8 cellular contexts compared by ENCODE assay signal in the genomic region with DNA sequence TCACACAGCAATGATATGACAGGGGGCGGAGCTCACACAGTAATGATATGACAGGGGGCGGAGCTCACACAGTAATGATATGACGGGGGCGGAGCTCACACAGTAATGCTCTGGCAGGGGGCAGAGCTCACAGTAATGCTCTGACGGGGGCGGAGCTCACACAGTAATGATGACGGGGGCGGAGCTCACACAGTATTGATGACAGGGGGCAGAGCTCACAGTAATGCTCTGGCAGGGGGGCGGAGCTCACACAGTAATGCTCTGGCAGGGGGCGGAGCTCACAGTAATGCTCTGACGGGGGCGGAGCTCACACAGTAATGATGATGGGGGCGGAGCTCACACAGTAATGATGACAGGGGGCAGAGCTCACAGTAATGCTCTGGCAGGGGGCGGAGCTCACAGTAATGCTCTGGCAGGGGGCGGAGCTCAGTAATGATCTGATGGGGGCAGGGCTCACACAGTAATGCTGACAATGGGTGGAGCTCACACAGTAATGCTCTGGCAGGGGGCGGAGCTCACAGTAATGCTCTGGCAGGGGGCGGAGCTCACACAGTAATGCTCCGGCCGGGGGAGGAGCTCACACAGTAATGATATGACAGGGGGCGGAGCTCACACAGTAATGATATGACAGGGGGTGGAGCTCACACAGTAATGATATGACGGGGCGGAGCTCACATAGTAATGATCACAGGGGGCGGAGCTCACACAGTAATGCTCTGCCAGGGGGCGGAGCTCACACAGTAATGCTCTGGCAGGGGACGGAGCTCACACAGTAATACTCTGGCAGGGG. TPM values are rescaled to one million over a fixed set of nuclear protein-coding genes. Genes with fewer than 3 reads are reported as not detected.
DNase-seq lines count a peak whose midpoint lies in the region; TF ChIP-seq lines count a peak whose summit lies in the region.
"Not testable (repeated sequence)": the region's sequence is repeated elsewhere in the genome, so short reads cannot be mapped to it uniquely, and the experiment has no call there.

No MANE protein-coding gene starts in this region.

- intact Hi-C loops in mammary epithelial cell (cut with micrococcal nuclease), result loop anchor here (5.0 kb wide), 1 partner anchor 274 kb away; no protein-coding TSS in a partner anchor
- intact Hi-C loops in transverse colon (cut with DNase I; ENCODE audit: low total_unique reads), result not testable (repeated sequence)

- H2AFZ ChIP-seq in mammary epithelial cell (ENCODE audit: low read depth, low read length), result not testable (repeated sequence)

- not testable (repeated sequence) for H3K9ac ChIP-seq in mammary epithelial cell (ENCODE audit: insufficient read depth, low read length)

- not testable (repeated sequence) for H3K4me1 ChIP-seq in mammary epithelial cell (ENCODE audit: insufficient read depth, low read length)
- peaks cover 0 to 18% (median 6%) of the 10 kb centered on the region in 4 donors for H3K4me1 ChIP-seq in transverse colon

- not testable (repeated sequence) for TF ChIP-seq EP300 in transverse colon (IDR thresholded peaks at IDR 0.05; ENCODE audit: low read depth)

- H3K27ac Mint-ChIP-seq in T-helper 2 cell treated with Interferon-gamma antibody and Interleukin-4, amounts not matched to agents 5 μg/mL and 100 μg/mL, for 36 hours, result peak overlapping the region; percentile 80
- H3K27ac Mint-ChIP-seq in immature natural killer cell, result peak overlapping the region in 4 of 6 donors; percentile 58 to 75 (median 63)

- not testable (repeated sequence) for H4K20me1 ChIP-seq in mammary epithelial cell (ENCODE audit: insufficient read depth, low read length)

- not testable (repeated sequence) for H3K27me3 ChIP-seq in mammary epithelial cell (ENCODE audit: insufficient read depth, low read length); transverse colon

- not testable (repeated sequence) for H3K79me2 ChIP-seq in mammary epithelial cell (ENCODE audit: insufficient read depth, low read length)

- not testable (repeated sequence) for BruUV-seq in mammary epithelial cell (replicated peaks; lab: Mats Ljungman, UMichigan)

- 100% methylated on average over 1 of the region's 25 CpGs for WGBS in mammary epithelial cell (ENCODE audit: low coverage, missing lambda C conversion rate)
- WGBS in transverse colon (ENCODE audit: low coverage in 1 of 2), 2 donors, result 70 to 84% methylated on average over 2 to 18 of the region's 25 CpGs

- in situ Hi-C loops in mammary epithelial cell (cut with MboI; ENCODE audit: low sequenced_read_pairs in 2 of 2), result loop anchor here in 1 of 2 donors (25.0 kb wide), 1 partner anchor 274 kb away; no protein-coding TSS in a partner anchor
- in situ Hi-C loops in transverse colon (cut with MboI; ENCODE audit: low pct_ligation_motif_present in 1 of 4, low pct_unique_long_range_greater_than_20kb in 1 of 4, low sequenced_read_pairs in 3 of 4), result not testable (repeated sequence)

- H3K4me3 Mint-ChIP-seq in T-helper 2 cell treated with Interferon-gamma antibody and Interleukin-4, amounts not matched to agents 5 μg/mL and 100 μg/mL, for 36 hours; immature natural killer cell: not testable (repeated sequence)

- H3K9me3 Mint-ChIP-seq in T-helper 2 cell treated with Interferon-gamma antibody and Interleukin-4, amounts not matched to agents 5 μg/mL and 100 μg/mL, for 36 hours; immature natural killer cell: not testable (repeated sequence)

- H3K4me3 ChIP-seq in NB4 (ENCODE audit: low read depth, low read length); mammary epithelial cell (replicated peaks in 1 of 3; ENCODE audit: insufficient read depth in 1 of 3, low read depth in 2 of 3, low read length in 3 of 3); transverse colon: not testable (repeated sequence)

- DNase-seq in ELR (ENCODE audit: low read depth), result peak; percentile 59
- peak; percentile 44 for DNase-seq in NB4 (ENCODE audit: low read depth)
- DNase-seq in T-helper 2 cell treated with Interferon-gamma antibody and Interleukin-4, amounts not matched to agents 5 μg/mL and 100 μg/mL, for 36 hours (ENCODE audit: low spot score), result peak; percentile 47
- DNase-seq in activated T-cell treated with anti-CD3 and anti-CD28 coated beads, Interleukin-2, amount 50 U/mL, for 1 hour, result peak; percentile 44
- peak; percentile 4 for DNase-seq in mammary epithelial cell
- peak in 1 of 3 donors; percentile 21 for DNase-seq in immature natural killer cell
- DNase-seq in stimulated activated CD4-positive, alpha-beta T cell treated with anti-CD3 and anti-CD28 coated beads, Interleukin-15, amount 100 ng/mL, for 24 hours, result peak; percentile 52
- peak; percentile 47 for DNase-seq in transverse colon

- TF ChIP-seq CTCF in NB4 (IDR thresholded peaks at IDR 0.05; ENCODE audit: low read depth, low read length); mammary epithelial cell (conservative IDR thresholded peaks at IDR 0.05 in 1 of 2, IDR thresholded peaks at IDR 0.05 in 1 of 2; ENCODE audit: extremely low read depth in 1 of 2, insufficient read depth in 1 of 2, low read depth in 1 of 2, low read length in 2 of 2); transverse colon (IDR thresholded peaks at IDR 0.05): not testable (repeated sequence)

- CTCF ChIA-PET in mammary epithelial cell (lab: Charles Lee; ENCODE audit: low non-redundant PET), result not testable (repeated sequence)

- not testable (repeated sequence) for H3K36me3 ChIP-seq in mammary epithelial cell (ENCODE audit: insufficient read depth, low read length)
- peaks cover 0 to 20% (median 8%) of the 10 kb centered on the region in 4 donors for H3K36me3 ChIP-seq in transverse colon

- dilution Hi-C loops in mammary epithelial cell (cut with HindIII; ENCODE audit: low sequenced_read_pairs), result not testable (repeated sequence)

- not testable (repeated sequence) for H3K4me2 ChIP-seq in mammary epithelial cell (ENCODE audit: insufficient read depth, low read depth, low read length)

- H3K4me1 Mint-ChIP-seq in T-helper 2 cell treated with Interferon-gamma antibody and Interleukin-4, amounts not matched to agents 5 μg/mL and 100 μg/mL, for 36 hours (ENCODE audit: low read depth), result peaks cover 18% of the 10 kb centered on the region
- H3K4me1 Mint-ChIP-seq in immature natural killer cell, result peaks cover 20% of the 10 kb centered on the region in 2 donors

- H3K27me3 Mint-ChIP-seq in T-helper 2 cell treated with Interferon-gamma antibody and Interleukin-4, amounts not matched to agents 5 μg/mL and 100 μg/mL, for 36 hours (ENCODE audit: low read depth); immature natural killer cell (ENCODE audit: low read depth in 3 of 3): not testable (repeated sequence)

- H3K27ac ChIP-seq in mammary epithelial cell (ENCODE audit: insufficient read depth, low read depth, low read length); transverse colon: not testable (repeated sequence)

- not testable (repeated sequence) for H3K9me3 ChIP-seq in mammary epithelial cell (replicated peaks; ENCODE audit: insufficient read depth, low read length); transverse colon

- TF ChIP-seq POLR2A in NB4 (IDR thresholded peaks at IDR 0.05; ENCODE audit: extremely low read depth, insufficient read length); transverse colon (IDR thresholded peaks at IDR 0.05): not testable (repeated sequence)

- peaks cover 49% of the 10 kb centered on the region for H3K36me3 Mint-ChIP-seq in T-helper 2 cell treated with Interferon-gamma antibody and Interleukin-4, amounts not matched to agents 5 μg/mL and 100 μg/mL, for 36 hours (ENCODE audit: low read depth)
- peaks cover 6 to 24% (median 9%) of the 10 kb centered on the region in 3 donors for H3K36me3 Mint-ChIP-seq in immature natural killer cell

RNA-seq across cellular contexts. Expression of a gene that starts 52.8 kb away (rescaled TPM):
- total RNA-seq in mammary epithelial cell (100 to 1,000 TPM in 1 of 2 donors, 10 to 100 TPM in 1; 20.5 to 107 TPM), transverse colon (10 to 100 TPM; 19.1 to 74.1 (median 21.3) TPM)
- polyA plus RNA-seq in mammary epithelial cell (24.2 TPM), immature natural killer cell (1 to 10 TPM; 1.4 to 4.9 (median 1.6) TPM)
- polyA minus RNA-seq in mammary epithelial cell, result 44.0 TPM
